In genomic region chr7:25846722-25847121, GRCh38 we compare ENCODE assay signal across 11 cellular contexts.
DNase-seq lines count a peak whose midpoint lies in the region; TF ChIP-seq lines count a peak whose summit lies in the region.
"Had no signal": no experiment of that assay in that cellular context is flagged by ENCODE, and none has a peak within 500 bp of the region (broad histone marks: within the 10 kb centered on the region; RNA-seq: fewer than 3 reads in every experiment).

No MANE protein-coding gene starts in this region.

- H3K9me3 ChIP-seq in A673 (ENCODE audit: low read depth, low read length, poor library complexity, severe bottlenecking): no peaks in the 10 kb centered on the region

- H3K4me1 ChIP-seq in A673 (ENCODE audit: insufficient read depth, low read length, poor library complexity, severe bottlenecking): no peaks in the 10 kb centered on the region

- intact Hi-C loops in A673 (cut with micrococcal nuclease; ENCODE audit: unreplicated experiment): no loop called here

- peak; percentile 51 for DNase-seq in COLO829 (ENCODE audit: low spot score)
- DNase-seq in RPMI7951 (ENCODE audit: low read depth): peak; percentile 81
- peak; percentile 89 for DNase-seq in fibroblast of pulmonary artery (ENCODE audit: low read depth)
- DNase-seq in pons (ENCODE audit: low spot score): peak; percentile 47
- no peak for DNase-seq in activated naive CD4-positive, alpha-beta T cell treated with Interleukin-2 at 50 U/mL for 16 hours
- DNase-seq in D341Med (ENCODE audit: low spot score): no peak
- DNase-seq in putamen (ENCODE audit: low spot score): no peak
- no peak for DNase-seq in A673 (ENCODE audit: low spot score)
- DNase-seq: activated CD4-positive, alpha-beta T cell treated with anti-CD3 and anti-CD28 coated beads for 36 hours; CD8-positive, alpha-beta memory T cell; endodermal cell had no signal

- CTCF ChIA-PET in A673 (lab: Charles Lee): no interaction called here

- POLR2A ChIA-PET in A673 (lab: Charles Lee; ENCODE audit: low non-redundant PET): no interaction called here

- H3K27ac ChIP-seq in A673 (ENCODE audit: low read depth, low read length, poor library complexity, severe bottlenecking): no peak overlapping the region

- H3K27me3 ChIP-seq in A673 (replicated peaks; ENCODE audit: insufficient read depth, low read depth, low read length, poor library complexity): no peaks in the 10 kb centered on the region

- BruUV-seq in A673 (replicated peaks; lab: Mats Ljungman, UMichigan): no TSS peak

- no peaks in the 10 kb centered on the region for H3K36me3 ChIP-seq in A673 (ENCODE audit: insufficient read depth, low read length, poor library complexity, severe bottlenecking)

- H3K4me3 ChIP-seq in fibroblast of pulmonary artery (replicated peaks; ENCODE audit: low read depth, low read length) (no peak overlapping the region), A673 (ENCODE audit: low read depth, low read length, poor library complexity, severe bottlenecking) (no peak overlapping the region)

- TF ChIP-seq CTCF in fibroblast of pulmonary artery (IDR thresholded peaks at IDR 0.05; ENCODE audit: low read length, missing control alignments) (no peak), A673 (conservative IDR thresholded peaks at IDR 0.05; ENCODE audit: low read depth, low read length) (no peak)

Comparison
In these comparisons a context has a peak if more than half of its experiments do, and no peak if none do; other contexts are left out.
1. DNase-seq: peak in COLO829 (single experiment), RPMI7951 (single experiment), fibroblast of pulmonary artery (single experiment) and pons (single experiment); none in activated naive CD4-positive, alpha-beta T cell treated with Interleukin-2 at 50 U/mL for 16 hours (single experiment), D341Med (single experiment), putamen (single experiment) and A673 (single experiment).